In genomic region chr6:125197795-125198269, GRCh38 we compare ENCODE assay signal across 9 cellular contexts.
DNase-seq lines count a peak whose midpoint lies in the region; ATAC-seq and TF ChIP-seq lines count a peak whose summit lies in the region.
"Had no signal": no experiment of that assay in that cellular context is flagged by ENCODE, and none has a peak within 500 bp of the region (broad histone marks: within the 10 kb centered on the region; RNA-seq: fewer than 3 reads in every experiment).

No MANE protein-coding gene starts in this region.

- H3K27ac ChIP-seq in mucosa of rectum (ENCODE audit: low read depth in 2 of 2, low read length in 2 of 2): peak overlapping the region; percentile 52 to 72
- H3K27ac ChIP-seq: KMS-11 had no signal

- H3K9ac ChIP-seq in mucosa of rectum (ENCODE audit: low read depth in 1 of 2, low read length in 2 of 2): no peak overlapping the region
- H3K9ac ChIP-seq: KMS-11 had no signal

- no peaks in the 10 kb centered on the region for H3K36me3 ChIP-seq in mucosa of rectum (ENCODE audit: control insufficient read depth in 2 of 2, insufficient read depth in 2 of 2, low read length in 2 of 2)

- no peak for ATAC-seq in GM18505 (IDR thresholded peaks at IDR 0.05; ENCODE audit: unreplicated experiment)

- TF ChIP-seq POLR2A in GM18505 (IDR thresholded peaks at IDR 0.05; ENCODE audit: borderline replicate concordance, extremely low read depth, insufficient read depth, insufficient read length): no peak

- no peaks in the 10 kb centered on the region for H3K9me3 ChIP-seq in mucosa of rectum (ENCODE audit: control insufficient read depth in 2 of 2, low read length in 2 of 2)

- in situ Hi-C loops in ACHN (cut with HindIII; ENCODE audit: low pct_ligation_motif_present, low pct_unique_long_range_greater_than_20kb, low sequenced_read_pairs): no loop called here

- H3K4me1 ChIP-seq in mucosa of rectum (ENCODE audit: control insufficient read depth in 2 of 2, insufficient read depth in 2 of 2, low read length in 2 of 2): peaks cover 4 to 21% of the 10 kb centered on the region in 2 donors

- H3K27me3 ChIP-seq in mucosa of rectum (ENCODE audit: control insufficient read depth in 2 of 2, insufficient read depth in 2 of 2, low read length in 2 of 2): no peaks in the 10 kb centered on the region

- peak; percentile 70 for DNase-seq in ACHN
- DNase-seq in NCI-H146 treated with DMSO at 0.1 percent for 48 hours (lab: John Stamatoyannopoulos, UW; ENCODE audit: unreplicated experiment): peak; percentile 56
- peak; percentile 74 for DNase-seq in epithelial cell of esophagus (ENCODE audit: low read depth)
- no peak for DNase-seq in putamen (ENCODE audit: low spot score)
- DNase-seq in NCI-H510A (lab: John Stamatoyannopoulos, UW): no peak
- DNase-seq in globus pallidus (ENCODE audit: low spot score): no peak

- no peak overlapping the region for H3K4me3 ChIP-seq in epithelial cell of esophagus (ENCODE audit: low read length)
- H3K4me3 ChIP-seq in mucosa of rectum (ENCODE audit: low read length in 2 of 2): no peak overlapping the region

- no peak for TF ChIP-seq CTCF in epithelial cell of esophagus (IDR thresholded peaks at IDR 0.05; ENCODE audit: insufficient read depth, low read depth, low read length, missing control alignments)

Comparison
In these comparisons a context has a peak if more than half of its experiments do, and no peak if none do; other contexts are left out.
1. DNase-seq: peak in ACHN (single experiment), NCI-H146 treated with DMSO at 0.1 percent for 48 hours (single experiment) and epithelial cell of esophagus (single experiment); none in putamen (single experiment), NCI-H510A (single experiment) and globus pallidus (single experiment).